18 cellular contexts compared by ENCODE assay signal in genomic region chr19:17159466-17160393, GRCh38. TPM values are rescaled to one million over a fixed set of nuclear protein-coding genes. Genes with fewer than 3 reads are reported as not detected.
DNase-seq lines count a peak whose midpoint lies in the region; ATAC-seq, FAIRE-seq and TF ChIP-seq lines count a peak whose summit lies in the region.
"Had no signal": no experiment of that assay in that cellular context is flagged by ENCODE, and none has a peak within 500 bp of the region (broad histone marks: within the 10 kb centered on the region; RNA-seq: fewer than 3 reads in every experiment).

No MANE protein-coding gene starts in this region.

- SMC1A ChIA-PET in GM12878 (lab: Charles Lee; ENCODE audit: uncharacterized antibody, unreplicated experiment), result interaction anchor here (0.6 to 1.4 kb wide), 3 partner anchors 10 to 135 kb away, joined by 3 to 7 read pairs (median 5); no protein-coding TSS in a partner anchor

- no peak for TF ChIP-seq EP300 in GM12878 (IDR thresholded peaks at IDR 0.05; ENCODE audit: borderline replicate concordance in 1 of 2, control insufficient read depth in 1 of 2, low read depth in 2 of 2, low read length in 2 of 2)

- H3K79me2 ChIP-seq in GM12878 (ENCODE audit: control insufficient read depth, insufficient read depth, low read length), result no peaks in the 10 kb centered on the region

- no peak overlapping the region for H3K4me2 ChIP-seq in GM12878 (ENCODE audit: control insufficient read depth, insufficient read depth)

- TF ChIP-seq CTCF in HFF-Myc (IDR thresholded peaks at IDR 0.05; ENCODE audit: low read depth, low read length, missing control alignments), result no peak
- TF ChIP-seq CTCF in GM12878 (IDR thresholded peaks at IDR 0.05 in 2 of 3, conservative IDR thresholded peaks at IDR 0.05 in 1 of 3; ENCODE audit: control insufficient read depth in 2 of 3, extremely low read depth in 1 of 3, insufficient read depth in 1 of 3, low read depth in 3 of 3, low read length in 3 of 3), result no peak

- H3K9ac ChIP-seq in GM12878 (ENCODE audit: control insufficient read depth, insufficient read depth, low read length), result no peak overlapping the region

- no peaks in the 10 kb centered on the region for H3K27me3 ChIP-seq in CD8-positive, alpha-beta memory T cell (ENCODE audit: insufficient read depth, low read length, poor library complexity, severe bottlenecking)
- H3K27me3 ChIP-seq in GM12878 (replicated peaks in 1 of 2; ENCODE audit: control insufficient read depth in 2 of 2, insufficient read depth in 2 of 2, low read length in 1 of 2), result no peaks in the 10 kb centered on the region
- H3K27me3 ChIP-seq: right atrium auricular region had no signal

- H3K36me3 ChIP-seq in CD8-positive, alpha-beta memory T cell (ENCODE audit: insufficient read depth, low read length), result peaks cover 42% of the 10 kb centered on the region
- peaks cover 17 to 52% of the 10 kb centered on the region in 2 experiments for H3K36me3 ChIP-seq in GM12878 (ENCODE audit: control insufficient read depth in 2 of 2, insufficient read depth in 2 of 2, low read length in 1 of 2)

- POLR2A ChIA-PET in CD8-positive, alpha-beta memory T cell (lab: Charles Lee), result no interaction called here
- POLR2A ChIA-PET in GM12878 (lab: Charles Lee), result interaction anchor here (0.7 to 0.8 kb wide), 2 partner anchors 31 to 77 kb away, joined by 3 to 4 read pairs; no protein-coding TSS in a partner anchor

- H3K4me3 Mint-ChIP-seq in CD8-positive, alpha-beta memory T cell, result no peak overlapping the region
- H3K4me3 Mint-ChIP-seq in immature natural killer cell, result no peak overlapping the region
- H3K4me3 Mint-ChIP-seq: nephron had no signal

- in situ Hi-C loops in GM12878 (cut with MboI), result no loop called here

- ATAC-seq in GM12878, result peak; percentile 55
- no peak for ATAC-seq in GM19463 (IDR thresholded peaks at IDR 0.05; ENCODE audit: unreplicated experiment)
- ATAC-seq: left colon had no signal

- H3K9me3 ChIP-seq in CD8-positive, alpha-beta memory T cell (ENCODE audit: low read length), result no peaks in the 10 kb centered on the region
- no peaks in the 10 kb centered on the region; the same call in 1 of the 3 replicates for H3K9me3 ChIP-seq in GM12878 (replicated peaks; ENCODE audit: control insufficient read depth, insufficient read depth, low read length)
- H3K9me3 ChIP-seq: right atrium auricular region had no signal

- RAD21 ChIA-PET in GM12878 (lab: Charles Lee; ENCODE audit: unreplicated experiment), result interaction anchor here (0.7 to 1.6 kb wide), 4 partner anchors 11 to 107 kb away, joined by 3 to 6 read pairs (median 4); partner anchors contain the start of gene BABAM1

- H3K27ac Mint-ChIP-seq in CD8-positive, alpha-beta memory T cell, result peak overlapping the region in 6 of 8 donors; percentile 9 to 84 (median 56)
- peak overlapping the region in 3 of 6 donors; percentile 35 to 70 (median 62) for H3K27ac Mint-ChIP-seq in immature natural killer cell
- H3K27ac Mint-ChIP-seq: nephron had no signal

- H2AFZ ChIP-seq in GM12878 (ENCODE audit: control insufficient read depth, low read depth, low read length), result no peak overlapping the region

- H3K9me3 Mint-ChIP-seq in CD8-positive, alpha-beta memory T cell, result no peaks in the 10 kb centered on the region
- H3K9me3 Mint-ChIP-seq in immature natural killer cell, result no peaks in the 10 kb centered on the region
- H3K9me3 Mint-ChIP-seq: nephron had no signal

- H3K36me3 Mint-ChIP-seq in CD8-positive, alpha-beta memory T cell, result peaks cover 17 to 85% (median 26%) of the 10 kb centered on the region in 3 donors
- H3K36me3 Mint-ChIP-seq in immature natural killer cell, result peaks cover 26 to 44% (median 29%) of the 10 kb centered on the region in 3 donors

- no peaks in the 10 kb centered on the region for H3K4me1 ChIP-seq in CD8-positive, alpha-beta memory T cell (ENCODE audit: insufficient read depth, low read length)
- H3K4me1 ChIP-seq in GM12878 (ENCODE audit: control insufficient read depth, insufficient read depth, low read length), result no peaks in the 10 kb centered on the region; the same call in 1 of the 2 replicates
- H3K4me1 ChIP-seq: right atrium auricular region had no signal

- WGBS in GM12878 (ENCODE audit: insufficient coverage, insufficient replicate concordance, low lambda C conversion rate, missing lambda C conversion rate), result 38% methylated on average over 9 of the region's 9 CpGs

- no peaks in the 10 kb centered on the region for H3K27me3 Mint-ChIP-seq in CD8-positive, alpha-beta memory T cell
- H3K27me3 Mint-ChIP-seq in immature natural killer cell (ENCODE audit: low read depth in 3 of 3), result peaks cover 0 to 7% (median 0%) of the 10 kb centered on the region in 3 donors

- H3K4me3 ChIP-seq in CD8-positive, alpha-beta memory T cell (ENCODE audit: low read length), result no peak overlapping the region
- no peak overlapping the region for H3K4me3 ChIP-seq in HFF-Myc (replicated peaks; ENCODE audit: low read depth, low read length)
- no peak overlapping the region for H3K4me3 ChIP-seq in GM12878
- H3K4me3 ChIP-seq: right atrium auricular region had no signal

- FAIRE-seq in GM12878 (lab: Jason Lieb, UNC), result no peak
- FAIRE-seq: GM19239 had no signal

- no peak for DNase-seq in CD8-positive, alpha-beta memory T cell
- peak; percentile 30 for DNase-seq in HFF-Myc (ENCODE audit: extremely low read depth, low read depth)
- DNase-seq in GM12878 (ENCODE audit: low read depth, low spot score), result no peak
- peak; percentile 8 for DNase-seq in iris pigment epithelial cell (ENCODE audit: low read depth)
- no peak for DNase-seq in NCI-H1092 (lab: John Stamatoyannopoulos, UW)
- no peak for DNase-seq in A172 (ENCODE audit: low spot score)
- DNase-seq in immature natural killer cell, result no peak
- DNase-seq: DND-41; KBM-7; left colon; NCI-H187; NCI-H526; stimulated activated CD4-positive, alpha-beta T cell treated with anti-CD3 and anti-CD28 coated beads, Interleukin-4, amount 100 ng/mL, for 1 hour; T-helper 9 cell had no signal

- CTCF ChIA-PET in CD8-positive, alpha-beta memory T cell (lab: Charles Lee), result no interaction called here
- CTCF ChIA-PET in GM12878 (lab: Yijun Ruan, JAX), result interaction anchor here (0.6 to 1.2 kb wide), 2 partner anchors 81 to 358 kb away, joined by 3 to 5 read pairs; no protein-coding TSS in a partner anchor

- no peak for TF ChIP-seq RAD21 in GM12878 (IDR thresholded peaks at IDR 0.05; ENCODE audit: insufficient read depth, low read depth, low read length)

- BruUV-seq in GM12878 (replicated peaks; lab: Mats Ljungman, UMichigan), result no TSS peak

- TF ChIP-seq POLR2A in GM12878 (IDR thresholded peaks at IDR 0.05; ENCODE audit: low read depth, low read length), result no peak

- H3K27ac ChIP-seq in CD8-positive, alpha-beta memory T cell (ENCODE audit: low read depth, low read length), result no peak overlapping the region
- 0 out of 2 replicates have a peak overlapping the region, but pooled peaks have one; percentile 12 for H3K27ac ChIP-seq in GM12878 (ENCODE audit: control insufficient read depth, insufficient read depth)
- H3K27ac ChIP-seq: right atrium auricular region had no signal

- no peaks in the 10 kb centered on the region for H4K20me1 ChIP-seq in GM12878 (ENCODE audit: control insufficient read depth, insufficient read depth)

- H3K4me1 Mint-ChIP-seq in CD8-positive, alpha-beta memory T cell, result peaks cover 5 to 12% (median 6%) of the 10 kb centered on the region in 3 donors
- peaks cover 0 to 6% of the 10 kb centered on the region in 2 donors for H3K4me1 Mint-ChIP-seq in immature natural killer cell

- intact Hi-C loops in GM12878 (cut with micrococcal nuclease; ENCODE audit: unreplicated experiment), result no loop called here

TF ChIP-seq in GM12878, 131 proteins besides CTCF, POLR2A, EP300 and RAD21 (continues in another document):
- TF ChIP-seq MYC (IDR thresholded peaks at IDR 0.05; ENCODE audit: insufficient read depth, insufficient read length, insufficient replicate concordance, low read length, severe bottlenecking) (no peak), SREBF1 (IDR thresholded peaks at IDR 0.05; ENCODE audit: low read length) (no peak), POLR2AphosphoS5 (IDR thresholded peaks at IDR 0.05; ENCODE audit: low read length) (peak; percentile 21; the same call in 1 of the 2 replicates)

RNA-seq across cellular contexts. Expression of gene USE1, which starts 55.4 kb away (rescaled TPM):
- 10 to 100 TPM; 31.9 to 35.4 TPM for total RNA-seq in CD8-positive, alpha-beta memory T cell
- 33.6 TPM for polyA plus RNA-seq in CD8-positive, alpha-beta memory T cell
- total RNA-seq in GM12878 (2013; cell fraction: nucleolus; rRNA removed), result 12.2 and 13.0 TPM in 2 replicates
- total RNA-seq in GM12878 (2014; rRNA removed), result 10.9 and 16.7 TPM in 2 replicates
- total RNA-seq in GM12878 (2014; rRNA removed; fragmentation: Illumina TruSeq; extraction: Trizol), result 11.4 and 13.6 TPM in 2 replicates
- 18.6 and 19.6 TPM in 2 replicates for total RNA-seq in GM12878 (2021)
- polyA plus RNA-seq in GM12878 (2011; ENCODE audit: low read depth), result 25.4 TPM
- polyA plus RNA-seq in GM12878 (2011; rRNA removed), result 7.4 and 13.8 TPM in 2 replicates
- 16.2 and 19.0 TPM in 2 replicates for polyA plus RNA-seq in GM12878 (2011; cell fraction: cytosol; rRNA removed)
- 23.2 and 23.5 TPM in 2 replicates for polyA plus RNA-seq in GM12878 (2011; cell fraction: nucleus; rRNA removed)
- polyA plus RNA-seq in GM12878 (2012), result 29.7 and 29.8 TPM in 2 replicates
- 3.7 and 9.7 TPM in 2 replicates for polyA plus RNA-seq in GM12878 (2014; fragmentation: Illumina TruSeq; extraction: Trizol)
- polyA plus RNA-seq in GM12878 (2014; fragmentation: Nextera tagmentation; extraction: Ambion mirVana), result 10 to 100 TPM in 1 of 2 experiments, 1 to 10 TPM in 1; 9.7 to 15.4 TPM
- polyA plus RNA-seq in GM12878 (2014; rRNA removed), result 23.3 and 24.0 TPM in 2 replicates
- 10 to 100 TPM; 18.1 to 23.7 TPM for polyA plus RNA-seq in GM12878 (2016; fragmentation: Nextera tagmentation; extraction: Ambion mirVana)
- 5.6 and 6.7 TPM in 2 replicates for polyA minus RNA-seq in GM12878 (2011; rRNA and poly(A)+ RNA removed)
- 2.4 and 5.4 TPM in 2 replicates for polyA minus RNA-seq in GM12878 (2011; cell fraction: cytosol; rRNA and poly(A)+ RNA removed)
- polyA minus RNA-seq in GM12878 (2011; cell fraction: nucleus; rRNA and poly(A)+ RNA removed), result 4.0 and 6.0 TPM in 2 replicates
- 16.1 and 21.2 TPM in 2 replicates for total RNA-seq in A172 (2014; rRNA removed; shearing (Covaris generic))
- polyA plus RNA-seq in immature natural killer cell, result 10 to 100 TPM; 35.4 to 42.0 (median 38.8) TPM

Comparison
In these comparisons a context has a peak if more than half of its experiments do, and no peak if none do; other contexts are left out.
1. DNase-seq: peak in HFF-Myc (single experiment) and iris pigment epithelial cell (single experiment); none in CD8-positive, alpha-beta memory T cell (0 of 5), GM12878 (single experiment), NCI-H1092 (single experiment), A172 (single experiment) and immature natural killer cell (0 of 3).